22 cellular contexts compared by ENCODE assay signal in genomic region chr12:92938018-92938417, GRCh38. TPM values are rescaled to one million over a fixed set of nuclear protein-coding genes. Genes with fewer than 3 reads are reported as not detected.
A peak's percentile ranks its signal among the peaks of the same experiment; 100 is the strongest.
DNase-seq lines count a peak whose midpoint lies in the region; ATAC-seq, FAIRE-seq and TF ChIP-seq lines count a peak whose summit lies in the region.
"Had no signal": no experiment of that assay in that cellular context is flagged by ENCODE, and none has a peak within 500 bp of the region (broad histone marks: within the 10 kb centered on the region; RNA-seq: fewer than 3 reads in every experiment).

No MANE protein-coding gene starts in this region.

- no peaks in the 10 kb centered on the region for H3K79me2 ChIP-seq in K562 (ENCODE audit: control insufficient read depth, insufficient read depth, low read length)

- TF ChIP-seq EP300 in K562 (IDR thresholded peaks at IDR 0.05; ENCODE audit: low read length): no peak

- ATAC-seq in GM21423 (IDR thresholded peaks at IDR 0.05; ENCODE audit: unreplicated experiment): peak; percentile 60
- ATAC-seq in HG03175 (IDR thresholded peaks at IDR 0.05; ENCODE audit: unreplicated experiment): peak; percentile 49
- ATAC-seq in K562: no peak
- ATAC-seq: gastrocnemius medialis; left ventricle myocardium superior; pancreas; SK-N-SH treated with all-trans-retinoic acid at 6 μM for 48 hours; stimulated activated naive B cell treated with anti-CD40 and anti-IgM and Interleukin-4, amounts not matched to agents 10 μg/mL and 1 μg/mL and 100 μg/mL, for 72 hours; upper lobe of right lung had no signal

- TF ChIP-seq POLR2A in K562 (conservative IDR thresholded peaks at IDR 0.05) (no peak), uterus (IDR thresholded peaks at IDR 0.05) (no peak)

- H3K4me3 ChIP-seq in K562: no peak overlapping the region
- no peak overlapping the region for H3K4me3 ChIP-seq in uterus
- H3K4me3 ChIP-seq: gastrocnemius medialis, pancreas, upper lobe of right lung had no signal

- no peaks in the 10 kb centered on the region for H3K9me1 ChIP-seq in K562 (ENCODE audit: control insufficient read depth, insufficient read depth, low read length)

- BruUV-seq in K562 (replicated peaks; lab: Mats Ljungman, UMichigan): no TSS peak

- intact Hi-C loops in K562 (cut with micrococcal nuclease) (no loop called here), uterus (cut with DNase I; ENCODE audit: low total_unique reads) (no loop called here)

- H3K9ac ChIP-seq in K562 (ENCODE audit: insufficient read depth in 1 of 2, low read depth in 2 of 2, low read length in 2 of 2): no peak overlapping the region

- no peak overlapping the region for H3K4me2 ChIP-seq in K562 (ENCODE audit: insufficient read depth, low read length)

- no peaks in the 10 kb centered on the region for H4K20me1 ChIP-seq in K562 (replicated peaks; ENCODE audit: control insufficient read depth, insufficient read depth, low read length)

- H3K9me3 ChIP-seq in K562 (replicated peaks; ENCODE audit: control insufficient read depth, insufficient read depth, low read depth, low read length) (no peaks in the 10 kb centered on the region), uterus (no peaks in the 10 kb centered on the region)
- H3K9me3 ChIP-seq: gastrocnemius medialis, pancreas, upper lobe of right lung had no signal

- POLR2A ChIA-PET in K562 (lab: Yijun Ruan, JAX): interaction anchor here (0.5 kb wide), 1 partner anchor 8 kb away, joined by 3 read pairs; no protein-coding TSS in a partner anchor

- no peak for TF ChIP-seq RAD21 in K562 (CRISPR knock-in tag; conservative IDR thresholded peaks at IDR 0.05 in 1 of 2, IDR thresholded peaks at IDR 0.05 in 1 of 2)

- H3K36me3 ChIP-seq in K562 (ENCODE audit: control insufficient read depth, insufficient read depth, low read length) (no peaks in the 10 kb centered on the region), uterus (no peaks in the 10 kb centered on the region)
- H3K36me3 ChIP-seq: gastrocnemius medialis, pancreas, upper lobe of right lung had no signal

- no peak for TF ChIP-seq CTCF in GM13977 (IDR thresholded peaks at IDR 0.05; ENCODE audit: extremely low read depth, insufficient read depth, missing control alignments)
- no peak for TF ChIP-seq CTCF in K562 (IDR thresholded peaks at IDR 0.05 in 2 of 3, conservative IDR thresholded peaks at IDR 0.05 in 1 of 3; ENCODE audit: insufficient read depth in 2 of 3, low read depth in 1 of 3, low read length in 3 of 3)
- no peak for TF ChIP-seq CTCF in uterus (IDR thresholded peaks at IDR 0.05)

- H3K4me1 ChIP-seq in K562 (replicated peaks in 1 of 2; ENCODE audit: control insufficient read depth in 2 of 2, insufficient read depth in 2 of 2, low read length in 2 of 2) (no peaks in the 10 kb centered on the region), uterus (no peaks in the 10 kb centered on the region)
- H3K4me1 ChIP-seq: gastrocnemius medialis, pancreas, upper lobe of right lung had no signal

- 37% methylated on average over 3 of the region's 3 CpGs for WGBS in K562 (ENCODE audit: insufficient coverage, low coverage, missing lambda C conversion rate)

- 0 out of 2 replicates have a peak overlapping the region, but pooled peaks have one; percentile 0 for H2AFZ ChIP-seq in K562 (ENCODE audit: low read depth, low read length)

- CTCF ChIA-PET in K562 (lab: Yijun Ruan, JAX; ENCODE audit: low intra/inter-chr PET ratio): no interaction called here

- in situ Hi-C loops in GM13977 (cut with MboI; ENCODE audit: low pct_unique_long_range_greater_than_20kb, low sequenced_read_pairs, unreplicated experiment) (no loop called here), K562 (cut with MboI) (loop anchor here (10.0 kb wide), 1 partner anchor 113 kb away; no protein-coding TSS in a partner anchor)

- no peaks in the 10 kb centered on the region for H3K27me3 ChIP-seq in K562 (ENCODE audit: control insufficient read depth in 2 of 2, insufficient read depth in 2 of 2, low read length in 2 of 2)
- H3K27me3 ChIP-seq in uterus: no peaks in the 10 kb centered on the region
- H3K27me3 ChIP-seq: gastrocnemius medialis, pancreas, upper lobe of right lung had no signal

- H3K27ac ChIP-seq in K562 (ENCODE audit: extremely low read depth, low read depth, low read length) (no peak overlapping the region), uterus (no peak overlapping the region)
- H3K27ac ChIP-seq: gastrocnemius medialis, pancreas, upper lobe of right lung had no signal

- no peak for FAIRE-seq in K562 (lab: Jason Lieb, UNC)
- FAIRE-seq: H1, pancreas had no signal

- DNase-seq in GM13977 (ENCODE audit: low spot score): peak; percentile 34
- DNase-seq in K562 (ENCODE audit: extremely low read depth in 1 of 4, low spot score in 3 of 4): no peak
- DNase-seq in T-helper 9 cell: no peak
- no peak for DNase-seq in NCI-H1105 treated with DMSO at 0.1 percent for 48 hours (lab: John Stamatoyannopoulos, UW)
- DNase-seq in NCI-H524 treated with DMSO at 0.1 percent for 48 hours (lab: John Stamatoyannopoulos, UW): no peak
- no peak for DNase-seq in uterus
- DNase-seq: activated CD4-positive, alpha-beta memory T cell treated with anti-CD3 and anti-CD28 coated beads, Interleukin-2, amount 10 ng/mL, durations not matched to agents 7 days and 5 days; activated effector memory CD4-positive, alpha-beta T cell treated with Interleukin-2 at 50 U/mL for 16 hours; anterior cingulate cortex; gastrocnemius medialis; GF-D8; left ventricle myocardium superior; NCI-H1694 treated with DMSO at 0.1 percent for 48 hours; NCI-H446 treated with DMSO at 0.1 percent for 48 hours; OCI-M1; pancreas; stimulated activated naive B cell treated with anti-CD40 and anti-IgM and Interleukin-4, amounts not matched to agents 10 μg/mL and 1 μg/mL and 100 μg/mL, for 72 hours; upper lobe of right lung had no signal

TF ChIP-seq in K562, 482 proteins besides CTCF, POLR2A, EP300 and RAD21:
- no peak for TF ChIP-seq TRIM24 (IDR thresholded peaks at IDR 0.05)
- TF ChIP-seq PTBP1 (IDR thresholded peaks at IDR 0.05; ENCODE audit: low read depth, low read length): no peak
- no peak for TF ChIP-seq ZNF224 (CRISPR knock-in tag; IDR thresholded peaks at IDR 0.05)
- no peak for TF ChIP-seq UBTF (IDR thresholded peaks at IDR 0.05; ENCODE audit: borderline replicate concordance in 1 of 2, low read depth in 2 of 2, low read length in 2 of 2)
- no peak for TF ChIP-seq ZNF3 (CRISPR knock-in tag; IDR thresholded peaks at IDR 0.05)
- no peak for TF ChIP-seq MBD1 (CRISPR knock-in tag; IDR thresholded peaks at IDR 0.05)
- TF ChIP-seq CREBBP (IDR thresholded peaks at IDR 0.05; ENCODE audit: low read depth, low read length): no peak
- TF ChIP-seq TAL1 (IDR thresholded peaks at IDR 0.05): no peak
- no peak for TF ChIP-seq COPS2 (conservative IDR thresholded peaks at IDR 0.05)

RNA-seq across cellular contexts. Expression of gene EEA1, which starts 8.9 kb away (rescaled TPM):
- 2.8 and 26.6 TPM in 2 replicates for total RNA-seq in K562 (2011; cell fraction: chromatin; rRNA removed; ENCODE audit: low replicate concordance)
- total RNA-seq in K562 (2011; cell fraction: nucleolus; rRNA removed): 1.8 and 2.2 TPM in 2 replicates
- 5.1 and 6.6 TPM in 2 replicates for total RNA-seq in K562 (2011; cell fraction: nucleoplasm; rRNA removed)
- total RNA-seq in K562 (2014; rRNA removed): 5.7 and 7.5 TPM in 2 replicates
- 13.2 and 16.8 TPM in 2 replicates for total RNA-seq in K562 (2014; rRNA removed; fragmentation: Illumina TruSeq; extraction: Trizol)
- 17.1 and 17.3 TPM in 2 replicates for total RNA-seq in K562 (2015; rRNA removed; fragmentation: Illumina TruSeq; extraction: Trizol)
- 16.5 and 18.0 TPM in 2 replicates for total RNA-seq in K562 (2021)
- 4.4 and 5.4 TPM in 2 replicates for polyA plus RNA-seq in K562 (2011; rRNA removed)
- 0.45 and 1.1 TPM in 2 replicates for polyA plus RNA-seq in K562 (2011; cell fraction: cytosol; rRNA removed)
- polyA plus RNA-seq in K562 (2011; cell fraction: nucleus; rRNA removed): 3.9 and 4.0 TPM in 2 replicates
- 6.1 TPM in 2 replicates for polyA plus RNA-seq in K562 (2012)
- polyA plus RNA-seq in K562 (2014; fragmentation: Illumina TruSeq; extraction: Trizol): 8.1 and 12.5 TPM in 2 replicates
- 1 to 10 TPM; 3.5 to 4.8 TPM for polyA plus RNA-seq in K562 (2014; fragmentation: Nextera tagmentation; extraction: Ambion mirVana)
- 4.0 and 5.5 TPM in 2 replicates for polyA plus RNA-seq in K562 (2014; rRNA removed)
- polyA minus RNA-seq in K562 (2011; rRNA and poly(A)+ RNA removed): 29.0 and 36.6 TPM in 2 replicates
- polyA minus RNA-seq in K562 (2011; cell fraction: cytosol; rRNA and poly(A)+ RNA removed): 15.2 and 15.7 TPM in 2 replicates
- 5.8 and 14.8 TPM in 2 replicates for polyA minus RNA-seq in K562 (2011; cell fraction: nucleus; rRNA and poly(A)+ RNA removed)
- 10 to 100 TPM; 15.4 to 53.0 (median 31.6) TPM for total RNA-seq in uterus
